ENCODE assay signal across 9 cellular contexts in the genomic region with DNA sequence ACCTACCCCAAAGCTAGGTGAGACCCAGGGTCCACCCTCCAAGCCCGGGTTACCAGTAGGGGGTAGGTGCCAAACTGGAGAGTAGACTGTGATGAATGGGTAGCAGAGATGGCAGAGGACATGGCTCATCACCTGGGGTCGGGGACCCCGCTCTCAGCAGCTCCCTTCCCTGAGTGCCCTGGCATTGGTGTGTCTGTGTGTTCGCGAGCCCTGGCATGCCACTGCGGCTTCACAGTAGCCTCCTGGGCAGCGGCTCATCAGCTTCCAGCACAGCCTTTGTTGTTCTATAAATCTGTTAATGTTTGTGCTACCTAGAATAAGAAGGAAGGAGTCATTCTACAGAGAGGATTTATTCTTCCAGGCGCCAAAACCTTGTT.
DNase-seq lines count a peak whose midpoint lies in the region; ATAC-seq, FAIRE-seq and TF ChIP-seq lines count a peak whose summit lies in the region.
"Had no signal": no experiment of that assay in that cellular context is flagged by ENCODE, and none has a peak within 500 bp of the region (broad histone marks: within the 10 kb centered on the region; RNA-seq: fewer than 3 reads in every experiment).

No MANE protein-coding gene starts in this region.

- SMC1A ChIA-PET in GM12878 (lab: Charles Lee; ENCODE audit: uncharacterized antibody, unreplicated experiment), result interaction anchor here (1.2 kb wide), 1 partner anchor 24 kb away, joined by 6 read pairs; no protein-coding TSS in a partner anchor

- no peak overlapping the region for H3K4me2 ChIP-seq in GM12878 (ENCODE audit: control insufficient read depth, insufficient read depth)

- intact Hi-C loops in activated naive CD4-positive, alpha-beta T cell treated with anti-CD3 and anti-CD28 coated beads for 36 hours (cut with micrococcal nuclease), result loop anchor here (1.0 to 5.0 kb wide), 4 partner anchors 76 to 609 kb away; a partner anchor contains a TSS
- intact Hi-C loops in GM12878 (cut with micrococcal nuclease; ENCODE audit: unreplicated experiment) (no loop called here), upper lobe of right lung (cut with DNase I) (no loop called here)

- in situ Hi-C loops in GM12878 (cut with MboI), result no loop called here

- no peaks in the 10 kb centered on the region for H3K27me3 Mint-ChIP-seq in activated naive CD4-positive, alpha-beta T cell treated with anti-CD3 and anti-CD28 coated beads for 36 hours (ENCODE audit: low read depth)
- H3K27me3 Mint-ChIP-seq in naive B cell, result no peaks in the 10 kb centered on the region

- H3K27me3 ChIP-seq in GM12878 (replicated peaks in 1 of 2; ENCODE audit: control insufficient read depth in 2 of 2, insufficient read depth in 2 of 2, low read length in 1 of 2), result no peaks in the 10 kb centered on the region
- no peaks in the 10 kb centered on the region for H3K27me3 ChIP-seq in upper lobe of right lung

- RAD21 ChIA-PET in GM12878 (lab: Charles Lee; ENCODE audit: unreplicated experiment), result no interaction called here

- H3K9me3 Mint-ChIP-seq in activated naive CD4-positive, alpha-beta T cell treated with anti-CD3 and anti-CD28 coated beads for 36 hours, result peaks cover 19% of the 10 kb centered on the region
- H3K9me3 Mint-ChIP-seq in naive B cell, result peaks cover 0 to 25% (median 20%) of the 10 kb centered on the region in 7 donors

- H3K4me3 Mint-ChIP-seq in activated naive CD4-positive, alpha-beta T cell treated with anti-CD3 and anti-CD28 coated beads for 36 hours, result peak overlapping the region; percentile 61
- peak overlapping the region in 7 of 8 donors; percentile 4 to 84 (median 61) for H3K4me3 Mint-ChIP-seq in naive B cell

- H3K9me3 ChIP-seq in GM12878 (replicated peaks; ENCODE audit: control insufficient read depth, insufficient read depth, low read length) (peaks cover 2% of the 10 kb centered on the region; the same call in 2 of the 3 replicates), upper lobe of right lung (no peaks in the 10 kb centered on the region)

- no peak overlapping the region for H3K9ac ChIP-seq in GM12878 (ENCODE audit: control insufficient read depth, insufficient read depth, low read length)

- TF ChIP-seq EP300 in GM12878 (IDR thresholded peaks at IDR 0.05; ENCODE audit: borderline replicate concordance in 1 of 2, control insufficient read depth in 1 of 2, low read depth in 2 of 2, low read length in 2 of 2), result no peak

- peaks cover 15% of the 10 kb centered on the region for H3K4me1 ChIP-seq in GM12878 (ENCODE audit: control insufficient read depth, insufficient read depth, low read length)
- H3K4me1 ChIP-seq in upper lobe of right lung, result peaks cover 16% of the 10 kb centered on the region

- ATAC-seq in GM12878 (no peak), naive B cell (ENCODE audit: low read depth in 2 of 2) (no peak), upper lobe of right lung (no peak)

- CTCF ChIA-PET in activated naive CD4-positive, alpha-beta T cell treated with anti-CD3 and anti-CD28 coated beads for 36 hours (lab: Charles Lee), result interaction anchor here (0.8 to 3.0 kb wide), 7 partner anchors 9 to 390 kb away, joined by 3 to 25 read pairs (median 3); a partner anchor contains a TSS
- CTCF ChIA-PET in GM12878 (lab: Yijun Ruan, JAX), result interaction anchor here (0.6 to 2.4 kb wide), 7 partner anchors 8 to 639 kb away, joined by 3 to 7 read pairs (median 5); no protein-coding TSS in a partner anchor

- TF ChIP-seq RAD21 in GM12878 (IDR thresholded peaks at IDR 0.05; ENCODE audit: insufficient read depth, low read depth, low read length), result no peak

- POLR2A ChIA-PET in GM12878 (lab: Charles Lee), result no interaction called here

- H2AFZ ChIP-seq in GM12878 (ENCODE audit: control insufficient read depth, low read depth, low read length), result peak overlapping the region; percentile 61

- no TSS peak for BruUV-seq in GM12878 (replicated peaks; lab: Mats Ljungman, UMichigan)

- H3K4me3 ChIP-seq in GM12878 (no peak overlapping the region), upper lobe of right lung (no peak overlapping the region)

- TF ChIP-seq POLR2A in GM12878 (IDR thresholded peaks at IDR 0.05; ENCODE audit: low read depth, low read length), result no peak

- peak overlapping the region; percentile 92 for H3K27ac Mint-ChIP-seq in activated naive CD4-positive, alpha-beta T cell treated with anti-CD3 and anti-CD28 coated beads for 36 hours
- H3K27ac Mint-ChIP-seq in naive B cell, result peak overlapping the region; percentile 61 to 91 (median 78)

- no peaks in the 10 kb centered on the region for H4K20me1 ChIP-seq in GM12878 (ENCODE audit: control insufficient read depth, insufficient read depth)

- no peak for TF ChIP-seq CTCF in GM12878 (IDR thresholded peaks at IDR 0.05 in 2 of 3, conservative IDR thresholded peaks at IDR 0.05 in 1 of 3; ENCODE audit: control insufficient read depth in 2 of 3, extremely low read depth in 1 of 3, insufficient read depth in 1 of 3, low read depth in 3 of 3, low read length in 3 of 3)
- TF ChIP-seq CTCF in upper lobe of right lung (IDR thresholded peaks at IDR 0.05), result no peak

- H3K36me3 ChIP-seq in GM12878 (ENCODE audit: control insufficient read depth in 2 of 2, insufficient read depth in 2 of 2, low read length in 1 of 2), result no peaks in the 10 kb centered on the region; a peak in 1 of 4 replicates
- H3K36me3 ChIP-seq in upper lobe of right lung, result no peaks in the 10 kb centered on the region

- no peak overlapping the region for H3K27ac ChIP-seq in GM12878 (ENCODE audit: control insufficient read depth, insufficient read depth)
- H3K27ac ChIP-seq in upper lobe of right lung, result peak overlapping the region; percentile 75

- H3K36me3 Mint-ChIP-seq in activated naive CD4-positive, alpha-beta T cell treated with anti-CD3 and anti-CD28 coated beads for 36 hours (ENCODE audit: low read depth), result peaks cover 16% of the 10 kb centered on the region
- H3K36me3 Mint-ChIP-seq in naive B cell, result peaks cover 11 to 22% of the 10 kb centered on the region in 2 donors

- peak; percentile 32 for DNase-seq in activated naive CD4-positive, alpha-beta T cell treated with anti-CD3 and anti-CD28 coated beads for 36 hours
- no peak for DNase-seq in activated naive CD4-positive, alpha-beta T cell treated with Interleukin-2 at 50 U/mL for 16 hours
- no peak for DNase-seq in GM12878 (ENCODE audit: low read depth, low spot score)
- no peak for DNase-seq in naive B cell
- no peak for DNase-seq in upper lobe of right lung
- no peak for DNase-seq in AG08395 (ENCODE audit: low spot score)
- no peak for DNase-seq in NCI-H774 (lab: John Stamatoyannopoulos, UW)
- no peak for DNase-seq in cortex of kidney (lab: John Stamatoyannopoulos, UW)
- DNase-seq: NCI-H1092 treated with DMSO at 0.1 percent for 48 hours had no signal

- H3K4me1 Mint-ChIP-seq in activated naive CD4-positive, alpha-beta T cell treated with anti-CD3 and anti-CD28 coated beads for 36 hours (ENCODE audit: low read depth), result peaks cover 70% of the 10 kb centered on the region
- H3K4me1 Mint-ChIP-seq in naive B cell, result peaks cover 25 to 31% (median 28%) of the 10 kb centered on the region in 3 donors

- 85% methylated on average over 8 of the region's 8 CpGs for WGBS in GM12878 (ENCODE audit: insufficient coverage, insufficient replicate concordance, low lambda C conversion rate, missing lambda C conversion rate)

- FAIRE-seq in GM12878 (lab: Jason Lieb, UNC), result no peak

- no peaks in the 10 kb centered on the region for H3K79me2 ChIP-seq in GM12878 (ENCODE audit: control insufficient read depth, insufficient read depth, low read length)

TF ChIP-seq in GM12878, 131 proteins besides CTCF, POLR2A, EP300 and RAD21:
- TF ChIP-seq YY1 (IDR thresholded peaks at IDR 0.05; ENCODE audit: low read depth, low read length), result 0 out of 2 replicates have a peak, but pooled peaks have one; percentile 3
- no peak for TF ChIP-seq SP1 (IDR thresholded peaks at IDR 0.05; ENCODE audit: low read depth, low read length)
